Comparison of ENCODE assay signal across 30 cellular contexts in the genomic region with DNA sequence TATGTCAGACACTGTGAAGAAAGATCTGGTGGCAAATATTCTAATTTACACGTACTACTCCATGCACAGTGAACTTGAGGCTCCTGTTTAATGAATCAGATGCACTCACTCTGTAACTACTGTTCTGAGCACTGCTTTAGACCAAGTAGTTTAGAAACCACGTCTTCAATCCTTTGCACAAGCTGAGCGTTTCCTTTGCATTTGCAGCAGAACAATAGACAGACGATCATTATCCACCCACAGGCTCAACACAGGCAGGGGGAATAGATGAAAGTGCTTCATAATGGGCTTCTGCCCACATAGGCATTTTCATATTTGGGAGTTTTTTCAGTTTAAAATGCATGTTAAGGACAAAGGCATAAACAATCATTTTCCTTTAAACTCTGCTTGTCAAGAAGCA.
"Had no signal": no experiment of that assay in that cellular context is flagged by ENCODE, and none has a peak within 500 bp of the region (broad histone marks: within the 10 kb centered on the region; RNA-seq: fewer than 3 reads in every experiment).

No MANE protein-coding gene starts in this region.

- H3K4me3 ChIP-seq: coronary artery, esophagus muscularis mucosa, heart right ventricle, left lung, mucosa of descending colon, pancreas, right atrium auricular region, smooth muscle cell, suprapubic skin, transverse colon, upper lobe of right lung, uterus had no signal

- H3K9me3 ChIP-seq: neutrophil, pancreas, right atrium auricular region, suprapubic skin, transverse colon, upper lobe of right lung, uterus had no signal

- H3K4me1 Mint-ChIP-seq: mesothelial cell of epicardium; naive B cell; stimulated activated naive CD8-positive, alpha-beta T cell treated with anti-CD3 and anti-CD28 coated beads, Interleukin-15, amount 100 ng/mL, for 72 hours had no signal

- H3K27ac Mint-ChIP-seq: mesothelial cell of epicardium; naive B cell; natural killer cell treated with Interleukin-12 subunit alpha and Interleukin-12 subunit beta and Interleukin-15 and Interleukin-18, amount 100 ng/mL, for 72 hours; stimulated activated naive CD8-positive, alpha-beta T cell treated with anti-CD3 and anti-CD28 coated beads, Interleukin-15, amount 100 ng/mL, for 72 hours had no signal

- H3K36me3 ChIP-seq: esophagus muscularis mucosa, heart right ventricle, left lung, neutrophil, pancreas, right atrium auricular region, suprapubic skin, transverse colon, upper lobe of right lung, uterus had no signal

- H3K27me3 ChIP-seq: esophagus muscularis mucosa, foreskin keratinocyte, heart right ventricle, left lung, neutrophil, pancreas, right atrium auricular region, suprapubic skin, transverse colon, upper lobe of right lung, uterus had no signal

- H3K4me3 Mint-ChIP-seq: mesothelial cell of epicardium; naive B cell; natural killer cell treated with Interleukin-12 subunit alpha and Interleukin-12 subunit beta and Interleukin-15 and Interleukin-18, amount 100 ng/mL, for 72 hours; stimulated activated naive CD8-positive, alpha-beta T cell treated with anti-CD3 and anti-CD28 coated beads, Interleukin-15, amount 100 ng/mL, for 72 hours had no signal

- H3K36me3 Mint-ChIP-seq: mesothelial cell of epicardium, naive B cell had no signal

- H3K4me2 ChIP-seq: smooth muscle cell had no signal

- H3K4me1 ChIP-seq: esophagus muscularis mucosa, foreskin keratinocyte, heart right ventricle, left lung, pancreas, right atrium auricular region, suprapubic skin, transverse colon, upper lobe of right lung, uterus had no signal

- FAIRE-seq: endothelial cell of umbilical vein, pancreas had no signal

- H3K27ac ChIP-seq: coronary artery, esophagus muscularis mucosa, foreskin keratinocyte, heart right ventricle, left lung, neutrophil, pancreas, right atrium auricular region, suprapubic skin, transverse colon, upper lobe of right lung, uterus had no signal

- DNase-seq: dermis blood vessel endothelial cell; effector memory CD4-positive, alpha-beta T cell; foreskin keratinocyte; glutamatergic neuron; heart right ventricle; hippocampal formation; left cardiac atrium; left lung; mesenchymal stem cell; mucosa of descending colon; naive B cell; pancreas; stimulated activated CD4-positive, alpha-beta T cell treated with anti-CD3 and anti-CD28 coated beads, Interleukin-12 subunit alpha, Interleukin-12 subunit beta, amount 100 ng/mL, for 4 hours; stimulated activated CD4-positive, alpha-beta T cell treated with anti-CD3 and anti-CD28 coated beads, Interleukin-1b, Interleukin-23, amount 100 ng/mL, for 48 hours; stimulated activated CD4-positive, alpha-beta T cell treated with anti-CD3 and anti-CD28 coated beads, Interleukin-4, amount 100 ng/mL, for 1 hour; stimulated activated CD8-positive, alpha-beta memory T cell treated with anti-CD3 and anti-CD28 coated beads, Interleukin-4, amount 100 ng/mL, for 48 hours; stimulated activated naive CD4-positive, alpha-beta T cell; stimulated activated naive CD8-positive, alpha-beta T cell treated with anti-CD3 and anti-CD28 coated beads, Interleukin-15, amount 100 ng/mL, for 72 hours; transverse colon; upper lobe of right lung; uterus had no signal

- H3K27me3 Mint-ChIP-seq: naive B cell; natural killer cell treated with Interleukin-12 subunit alpha and Interleukin-12 subunit beta and Interleukin-15 and Interleukin-18, amount 100 ng/mL, for 72 hours; stimulated activated naive CD8-positive, alpha-beta T cell treated with anti-CD3 and anti-CD28 coated beads, Interleukin-15, amount 100 ng/mL, for 72 hours had no signal
